In genomic region chr2:223528036-223528435, GRCh38 we compare ENCODE assay signal across 1 cellular context.
TF ChIP-seq lines count a peak whose summit lies in the region.

No MANE protein-coding gene starts in this region.

TF ChIP-seq in HCT116, 20 proteins besides CTCF, POLR2A, EP300 and RAD21:
- TF ChIP-seq YY1 (IDR thresholded peaks at IDR 0.05; ENCODE audit: extremely low read depth, insufficient replicate concordance, low read depth, low read length) (no peak), ATF3 (IDR thresholded peaks at IDR 0.05) (no peak), SIN3A (IDR thresholded peaks at IDR 0.05; ENCODE audit: low read depth) (no peak), POLR2AphosphoS5 (IDR thresholded peaks at IDR 0.05; ENCODE audit: low read depth, low read length) (no peak), MAX (IDR thresholded peaks at IDR 0.05) (no peak), ZNF274 (IDR thresholded peaks at IDR 0.05; ENCODE audit: low read depth, low read length) (no peak), ELF1 (IDR thresholded peaks at IDR 0.05; ENCODE audit: borderline replicate concordance, low read depth) (no peak), ZFX (IDR thresholded peaks at IDR 0.05) (no peak), EGR1 (IDR thresholded peaks at IDR 0.05; ENCODE audit: low read depth) (no peak), EZH2phosphoT487 (IDR thresholded peaks at IDR 0.05; ENCODE audit: borderline replicate concordance) (no peak), FOSL1 (IDR thresholded peaks at IDR 0.05; ENCODE audit: low read depth) (no peak), SP1 (IDR thresholded peaks at IDR 0.05; ENCODE audit: low read depth) (no peak), ZBTB33 (IDR thresholded peaks at IDR 0.05; ENCODE audit: extremely low read depth, insufficient replicate concordance, low read length) (no peak), CBX3 (IDR thresholded peaks at IDR 0.05; ENCODE audit: low read depth) (no peak), CEBPB (IDR thresholded peaks at IDR 0.05; ENCODE audit: low read depth) (no peak)
